ENCODE assay signal across 8 cellular contexts in genomic region chrX:49101629-49101984, GRCh38. TPM values are rescaled to one million over a fixed set of nuclear protein-coding genes. Genes with fewer than 3 reads are reported as not detected.
A peak's percentile ranks its signal among the peaks of the same experiment; 100 is the strongest.
DNase-seq lines count a peak whose midpoint lies in the region; ATAC-seq and TF ChIP-seq lines count a peak whose summit lies in the region.

No MANE protein-coding gene starts in this region.

- H3K4me3 ChIP-seq in heart left ventricle (peak overlapping the region; percentile 26 to 84 (median 63)), WERI-Rb-1 (ENCODE audit: low read depth, low read length) (peak overlapping the region; percentile 56), iPS-18a (ENCODE audit: low read length) (peak overlapping the region; percentile 71), lower leg skin (ENCODE audit: low read depth, poor library complexity, severe bottlenecking) (no peak overlapping the region)

- no peak for DNase-seq in heart left ventricle
- DNase-seq in cardiac septum (ENCODE audit: low spot score) = no peak
- DNase-seq in WERI-Rb-1 = no peak
- DNase-seq in stimulated activated naive CD8-positive, alpha-beta T cell treated with anti-CD3 and anti-CD28 coated beads, Interleukin-15, amount 100 ng/mL, for 72 hours = no peak
- no peak for DNase-seq in lower leg skin (ENCODE audit: low spot score in 2 of 2)

- no peaks in the 10 kb centered on the region for H3K9me3 ChIP-seq in heart left ventricle
- no peaks in the 10 kb centered on the region for H3K9me3 ChIP-seq in WERI-Rb-1 (ENCODE audit: severe bottlenecking)
- H3K9me3 ChIP-seq in iPS-18a (ENCODE audit: control insufficient read depth, low read depth, low read length) = peaks cover 9% of the 10 kb centered on the region

- no peaks in the 10 kb centered on the region for H3K27me3 Mint-ChIP-seq in stimulated activated naive CD8-positive, alpha-beta T cell treated with anti-CD3 and anti-CD28 coated beads, Interleukin-15, amount 100 ng/mL, for 72 hours

- H3K27me3 ChIP-seq in heart left ventricle = no peaks in the 10 kb centered on the region
- no peaks in the 10 kb centered on the region for H3K27me3 ChIP-seq in WERI-Rb-1 (ENCODE audit: insufficient read depth, low read depth, severe bottlenecking)
- no peaks in the 10 kb centered on the region for H3K27me3 ChIP-seq in iPS-18a (ENCODE audit: control insufficient read depth, insufficient read depth, low read length)

- peak overlapping the region; percentile 59 for H3K9ac ChIP-seq in iPS-18a (ENCODE audit: low read length)

- 10 to 54% (median 27%) methylated on average over 4 to 9 of the region's 9 CpGs for WGBS in heart left ventricle, 4 donors
- 44% methylated on average over 8 of the region's 9 CpGs; no CpG with 5 or more reads in 1 of the 2 donors for WGBS in lower leg skin, 2 donors

- ATAC-seq in heart left ventricle (no peak), HG03378 (IDR thresholded peaks at IDR 0.05; ENCODE audit: unreplicated experiment) (no peak), HG03469 (IDR thresholded peaks at IDR 0.05; ENCODE audit: unreplicated experiment) (no peak)
- ATAC-seq in stimulated activated naive CD8-positive, alpha-beta T cell treated with anti-CD3 and anti-CD28 coated beads, Interleukin-15, amount 100 ng/mL, for 72 hours = peak; percentile 22

- no peak for TF ChIP-seq POLR2A in heart left ventricle (IDR thresholded peaks at IDR 0.05)
- TF ChIP-seq POLR2A in lower leg skin (IDR thresholded peaks at IDR 0.05) = no peak

- peak overlapping the region in 6 of 12 donors; percentile 20 to 80 (median 72) for H3K27ac ChIP-seq in heart left ventricle
- H3K27ac ChIP-seq in WERI-Rb-1 = peak overlapping the region; percentile 73
- H3K27ac ChIP-seq in iPS-18a (ENCODE audit: low read length) = no peak overlapping the region

- H3K9me3 Mint-ChIP-seq in stimulated activated naive CD8-positive, alpha-beta T cell treated with anti-CD3 and anti-CD28 coated beads, Interleukin-15, amount 100 ng/mL, for 72 hours = no peaks in the 10 kb centered on the region

- H3K4me1 ChIP-seq in heart left ventricle (peaks cover 0 to 15% (median 0%) of the 10 kb centered on the region in 12 donors), iPS-18a (ENCODE audit: control insufficient read depth, low read depth, low read length) (no peaks in the 10 kb centered on the region)

- TF ChIP-seq CTCF in heart left ventricle (IDR thresholded peaks at IDR 0.05) (no peak), WERI-Rb-1 (IDR thresholded peaks at IDR 0.05; ENCODE audit: low read depth, low read length) (peak; percentile 16; the same call in 1 of the 2 replicates), lower leg skin (IDR thresholded peaks at IDR 0.05) (no peak)

- no peaks in the 10 kb centered on the region for H3K36me3 ChIP-seq in heart left ventricle
- H3K36me3 ChIP-seq in WERI-Rb-1 = no peaks in the 10 kb centered on the region
- no peaks in the 10 kb centered on the region for H3K36me3 ChIP-seq in iPS-18a (ENCODE audit: control insufficient read depth, low read depth, low read length)

- peak overlapping the region in 1 of 2 donors; percentile 90 for H3K27ac Mint-ChIP-seq in stimulated activated naive CD8-positive, alpha-beta T cell treated with anti-CD3 and anti-CD28 coated beads, Interleukin-15, amount 100 ng/mL, for 72 hours

- H3K4me1 Mint-ChIP-seq in stimulated activated naive CD8-positive, alpha-beta T cell treated with anti-CD3 and anti-CD28 coated beads, Interleukin-15, amount 100 ng/mL, for 72 hours = peaks cover 8% of the 10 kb centered on the region

- intact Hi-C loops in heart left ventricle (cut with DNase I) = loop anchor here in 2 of 10 donors (1.0 to 10.0 kb wide), 2 partner anchors 59 to 147 kb away; partner anchors contain the start of gene OTUD5 (in 1 of the 2)
- intact Hi-C loops in cardiac septum (cut with DNase I) = no loop called here
- intact Hi-C loops in lower leg skin (cut with DNase I; ENCODE audit: low total_unique reads) = no loop called here

- peak overlapping the region; percentile 90 to 92 for H3K4me3 Mint-ChIP-seq in stimulated activated naive CD8-positive, alpha-beta T cell treated with anti-CD3 and anti-CD28 coated beads, Interleukin-15, amount 100 ng/mL, for 72 hours

RNA-seq across cellular contexts. Expression of gene WDR45, which starts 21.9 kb away (rescaled TPM):
- total RNA-seq in heart left ventricle (10 to 100 TPM; 49.2 to 98.5 (median 68.5) TPM), cardiac septum (68.1 TPM), lower leg skin (100 to 1,000 TPM in 1 of 4 donors, 10 to 100 TPM in 3; 84.4 to 102 (median 87.8) TPM)
- 10 to 100 TPM; 65.1 to 89.9 TPM for polyA plus RNA-seq in heart left ventricle

RNA-seq across cellular contexts. Expression of gene GPKOW, which starts 21.9 kb away (rescaled TPM):
- 10 to 100 TPM; 17.5 to 30.9 (median 19.4) TPM for total RNA-seq in heart left ventricle
- 10 to 100 TPM in 1 of 2 donors, 1 to 10 TPM in 1; 8.9 to 29.5 TPM for polyA plus RNA-seq in heart left ventricle
- total RNA-seq in cardiac septum = 18.7 TPM
- 10 to 100 TPM; 36.2 to 43.6 (median 36.3) TPM for total RNA-seq in lower leg skin

RNA-seq across cellular contexts. Expression of gene PRAF2, which starts 27.8 kb away (rescaled TPM):
- 10 to 100 TPM in 5 of 9 donors, 1 to 10 TPM in 4; 8.0 to 24.0 (median 10.9) TPM for total RNA-seq in heart left ventricle
- 10 to 100 TPM; 18.7 to 20.7 TPM for polyA plus RNA-seq in heart left ventricle
- total RNA-seq in cardiac septum = 14.8 TPM
- 10 to 100 TPM in 1 of 4 donors, 1 to 10 TPM in 3; 6.2 to 11.2 (median 7.7) TPM for total RNA-seq in lower leg skin

RNA-seq across cellular contexts. Expression of gene CCDC120, which starts 42.8 kb away (rescaled TPM):
- total RNA-seq in heart left ventricle (1 to 10 TPM in 6 of 9 donors, under 1 TPM in 3; 0.48 to 3.3 (median 1.1) TPM), cardiac septum (1.7 TPM), lower leg skin (10 to 100 TPM; 33.7 to 51.9 (median 36.0) TPM)
- under 1 TPM; 0.95 to 0.97 TPM for polyA plus RNA-seq in heart left ventricle

RNA-seq across cellular contexts. Expression of gene TFE3, which starts 58.5 kb away (rescaled TPM):
- 10 to 100 TPM; 14.9 to 61.2 (median 23.6) TPM for total RNA-seq in heart left ventricle
- 10 to 100 TPM; 12.1 to 57.8 TPM for polyA plus RNA-seq in heart left ventricle
- total RNA-seq in cardiac septum = 21.9 TPM
- 10 to 100 TPM; 37.1 to 55.9 (median 53.6) TPM for total RNA-seq in lower leg skin
